In the genomic region with DNA sequence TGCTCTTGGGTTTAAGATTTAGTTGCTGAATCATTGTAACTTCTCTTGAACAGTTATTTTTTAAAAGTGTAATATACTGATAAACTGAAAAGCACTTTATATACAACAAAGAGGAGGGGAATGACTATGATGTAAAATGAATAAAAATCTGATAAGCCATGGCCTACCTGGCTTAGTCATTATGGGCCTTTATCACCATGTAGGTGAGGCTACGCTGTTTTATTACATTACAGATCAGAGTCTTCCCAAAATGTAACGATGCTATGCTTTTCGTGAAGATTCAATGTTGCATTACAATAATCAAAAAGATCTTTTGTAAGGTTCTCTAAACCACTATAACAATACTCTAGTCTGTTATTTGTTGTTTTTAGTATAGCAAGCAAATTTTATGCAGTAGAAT, we compare ENCODE assay signal across 22 cellular contexts. TPM values are rescaled to one million over a fixed set of nuclear protein-coding genes. Genes with fewer than 3 reads are reported as not detected.
DNase-seq lines count a peak whose midpoint lies in the region; ATAC-seq, FAIRE-seq and TF ChIP-seq lines count a peak whose summit lies in the region.
"Had no signal": no experiment of that assay in that cellular context is flagged by ENCODE, and none has a peak within 500 bp of the region (broad histone marks: within the 10 kb centered on the region; RNA-seq: fewer than 3 reads in every experiment).

No MANE protein-coding gene starts in this region.

- H3K4me3 Mint-ChIP-seq in activated naive CD8-positive, alpha-beta T cell: no peak overlapping the region
- H3K4me3 Mint-ChIP-seq in activated naive CD8-positive, alpha-beta T cell treated with anti-CD3 and anti-CD28 coated beads, Interleukin-2, amount 50 U/mL, for 24 hours: no peak overlapping the region
- H3K4me3 Mint-ChIP-seq in T-helper 17 cell: no peak overlapping the region
- H3K4me3 Mint-ChIP-seq: naive thymus-derived CD8-positive, alpha-beta T cell; T-helper 2 cell treated with Interferon-gamma antibody and Interleukin-4, amounts not matched to agents 5 μg/mL and 100 μg/mL, for 36 hours had no signal

- intact Hi-C loops in esophagus squamous epithelium (cut with DNase I): no loop called here

- peaks cover 0 to 20% (median 8%) of the 10 kb centered on the region in 3 donors for H3K4me1 ChIP-seq in esophagus squamous epithelium
- H3K4me1 ChIP-seq: prostate gland had no signal

- no peaks in the 10 kb centered on the region for H3K9me3 ChIP-seq in T-helper 17 cell (ENCODE audit: control insufficient read depth, low read length, poor library complexity, severe bottlenecking)
- H3K9me3 ChIP-seq in esophagus squamous epithelium: no peaks in the 10 kb centered on the region
- H3K9me3 ChIP-seq: prostate gland, SJSA1, suprapubic skin, uterus had no signal

- H3K4me1 Mint-ChIP-seq in activated naive CD8-positive, alpha-beta T cell (ENCODE audit: low read depth): peaks cover 21% of the 10 kb centered on the region
- H3K4me1 Mint-ChIP-seq in activated naive CD8-positive, alpha-beta T cell treated with anti-CD3 and anti-CD28 coated beads, Interleukin-2, amount 50 U/mL, for 24 hours: peaks cover 22% of the 10 kb centered on the region
- H3K4me1 Mint-ChIP-seq in T-helper 17 cell: peaks cover 19% of the 10 kb centered on the region

- 91 to 96% methylated on average over 3 of the region's 3 CpGs for WGBS in esophagus squamous epithelium, 2 donors

- H3K27ac ChIP-seq in temporal lobe (ENCODE audit: low read depth, low read length) (peak overlapping the region; percentile 10), RWPE1 (no peak overlapping the region), esophagus squamous epithelium (no peak overlapping the region)
- H3K27ac ChIP-seq: C4-2B, GM23248, prostate gland, SJSA1, suprapubic skin had no signal

- CTCF ChIA-PET in RWPE1 (lab: Yijun Ruan, JAX): no interaction called here

- FAIRE-seq in islet of Langerhans (lab: Jason Lieb, UNC): peak; percentile 82

- no peak overlapping the region for H3K4me3 ChIP-seq in esophagus squamous epithelium
- H3K4me3 ChIP-seq: GM23248, prostate gland, SJSA1, suprapubic skin, uterus had no signal

- H3K36me3 ChIP-seq in esophagus squamous epithelium: peaks cover 0 to 67% (median 0%) of the 10 kb centered on the region in 3 donors

- H3K27me3 Mint-ChIP-seq in activated naive CD8-positive, alpha-beta T cell: no peaks in the 10 kb centered on the region
- no peaks in the 10 kb centered on the region for H3K27me3 Mint-ChIP-seq in activated naive CD8-positive, alpha-beta T cell treated with anti-CD3 and anti-CD28 coated beads, Interleukin-2, amount 50 U/mL, for 24 hours
- H3K27me3 Mint-ChIP-seq in T-helper 17 cell: no peaks in the 10 kb centered on the region
- H3K27me3 Mint-ChIP-seq: naive thymus-derived CD8-positive, alpha-beta T cell had no signal

- H3K36me3 Mint-ChIP-seq in activated naive CD8-positive, alpha-beta T cell: peaks cover 5% of the 10 kb centered on the region
- peaks cover 18% of the 10 kb centered on the region for H3K36me3 Mint-ChIP-seq in activated naive CD8-positive, alpha-beta T cell treated with anti-CD3 and anti-CD28 coated beads, Interleukin-2, amount 50 U/mL, for 24 hours (ENCODE audit: low read depth)
- peaks cover 10% of the 10 kb centered on the region for H3K36me3 Mint-ChIP-seq in T-helper 17 cell (ENCODE audit: low read depth)

- TF ChIP-seq POLR2A in esophagus squamous epithelium (IDR thresholded peaks at IDR 0.05): no peak

- H3K9me3 Mint-ChIP-seq in activated naive CD8-positive, alpha-beta T cell (ENCODE audit: low read depth): no peaks in the 10 kb centered on the region
- no peaks in the 10 kb centered on the region for H3K9me3 Mint-ChIP-seq in activated naive CD8-positive, alpha-beta T cell treated with anti-CD3 and anti-CD28 coated beads, Interleukin-2, amount 50 U/mL, for 24 hours
- H3K9me3 Mint-ChIP-seq: naive thymus-derived CD8-positive, alpha-beta T cell; T-helper 2 cell treated with Interferon-gamma antibody and Interleukin-4, amounts not matched to agents 5 μg/mL and 100 μg/mL, for 36 hours had no signal

- TF ChIP-seq CTCF in RWPE1 (conservative IDR thresholded peaks at IDR 0.05; ENCODE audit: low read depth) (no peak), esophagus squamous epithelium (IDR thresholded peaks at IDR 0.05) (no peak)

- no peaks in the 10 kb centered on the region for H3K27me3 ChIP-seq in esophagus squamous epithelium
- H3K27me3 ChIP-seq: SJSA1, suprapubic skin, uterus had no signal

- peak overlapping the region; percentile 50 for H3K27ac Mint-ChIP-seq in activated naive CD8-positive, alpha-beta T cell
- no peak overlapping the region for H3K27ac Mint-ChIP-seq in activated naive CD8-positive, alpha-beta T cell treated with anti-CD3 and anti-CD28 coated beads, Interleukin-2, amount 50 U/mL, for 24 hours
- H3K27ac Mint-ChIP-seq in T-helper 17 cell: peak overlapping the region; percentile 98
- H3K27ac Mint-ChIP-seq: T-helper 2 cell treated with Interferon-gamma antibody and Interleukin-4, amounts not matched to agents 5 μg/mL and 100 μg/mL, for 36 hours had no signal

- no peak for DNase-seq in activated naive CD8-positive, alpha-beta T cell treated with anti-CD3 and anti-CD28 coated beads, Interleukin-2, amount 50 U/mL, for 24 hours
- DNase-seq in T-helper 17 cell: no peak
- DNase-seq in NCI-H1694 treated with DMSO at 0.1 percent for 48 hours (lab: John Stamatoyannopoulos, UW): no peak
- DNase-seq in RWPE1 (ENCODE audit: low spot score): no peak
- DNase-seq in esophagus squamous epithelium (lab: John Stamatoyannopoulos, UW): no peak
- DNase-seq: activated CD8-positive, alpha-beta memory T cell treated with anti-CD3 and anti-CD28 coated beads, Interleukin-2, amount 50 U/mL, for 48 hours; activated effector memory CD4-positive, alpha-beta T cell treated with anti-CD3 and anti-CD28 coated beads, Interleukin-2, amount 50 U/mL, for 16 hours; cortex of kidney; GM23248; left colon; naive thymus-derived CD8-positive, alpha-beta T cell; NCI-H446 treated with DMSO at 0.1 percent for 48 hours; uterus had no signal

- no peak for ATAC-seq in activated naive CD8-positive, alpha-beta T cell treated with anti-CD3 and anti-CD28 coated beads, Interleukin-2, amount 50 U/mL, for 24 hours
- no peak for ATAC-seq in T-helper 17 cell
- ATAC-seq: left colon; naive thymus-derived CD8-positive, alpha-beta T cell; Panc1 had no signal

- POLR2A ChIA-PET in RWPE1 (lab: Yijun Ruan, JAX; ENCODE audit: low non-redundant PET): no interaction called here

RNA-seq across cellular contexts. Expression of a gene that starts 34.2 kb away (rescaled TPM):
- 10 to 100 TPM; 87.1 to 90.2 TPM for total RNA-seq in T-helper 17 cell
- total RNA-seq in temporal lobe: 50.9 TPM
- 10 to 100 TPM in 3 of 4 donors, 1 to 10 TPM in 1; 9.9 to 19.3 (median 13.4) TPM for total RNA-seq in esophagus squamous epithelium
